22 cellular contexts compared by ENCODE assay signal in the genomic region with DNA sequence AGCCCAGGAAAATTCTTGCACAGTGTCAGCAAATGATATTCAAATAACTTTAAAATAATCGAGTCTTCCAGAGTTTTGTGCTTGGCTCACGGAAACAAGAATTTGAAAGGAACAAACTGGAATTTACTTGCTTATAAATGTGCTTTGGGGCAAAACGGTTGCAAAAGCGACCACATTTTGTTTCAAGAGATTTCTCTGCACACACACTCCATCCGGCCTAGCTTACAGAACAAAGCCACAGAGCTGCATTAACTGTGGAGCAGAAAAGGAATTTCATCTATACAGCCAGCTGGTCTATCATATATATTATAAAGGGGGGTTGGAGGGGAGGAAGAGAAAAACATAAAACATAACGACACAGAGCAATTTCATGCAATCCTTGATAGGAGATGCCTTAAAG.
"Had no signal": no experiment of that assay in that cellular context is flagged by ENCODE, and none has a peak within 500 bp of the region (broad histone marks: within the 10 kb centered on the region; RNA-seq: fewer than 3 reads in every experiment).

No MANE protein-coding gene starts in this region.

- ATAC-seq: activated T-cell treated with anti-CD3 and anti-CD28 coated beads, Interleukin-2, amount 50 U/mL, for 72 hours; left colon; lower lobe of right lung; right cardiac atrium; stimulated activated memory B cell treated with anti-CD40 and anti-IgM and Interleukin-4, amounts not matched to agents 10 μg/mL and 1 μg/mL and 100 μg/mL, for 72 hours had no signal

- FAIRE-seq: endothelial cell of umbilical vein, small intestine, TTC549 had no signal

- H3K4me1 Mint-ChIP-seq: stimulated activated memory B cell treated with anti-CD40 and anti-IgM and Interleukin-4, amounts not matched to agents 10 μg/mL and 1 μg/mL and 100 μg/mL, for 72 hours had no signal

- H3K9me3 Mint-ChIP-seq: activated T-cell treated with anti-CD3 and anti-CD28 coated beads, Interleukin-2, amount 50 U/mL, for 72 hours; stimulated activated memory B cell treated with anti-CD40 and anti-IgM and Interleukin-4, amounts not matched to agents 10 μg/mL and 1 μg/mL and 100 μg/mL, for 72 hours had no signal

- H3K9me3 ChIP-seq: esophagus muscularis mucosa, lower lobe of right lung, prostate gland, testis had no signal

- H3K4me1 ChIP-seq: esophagus muscularis mucosa, lower lobe of right lung, prostate gland, testis had no signal

- H3K36me3 ChIP-seq: cardiac muscle cell, esophagus muscularis mucosa, lower lobe of right lung, prostate gland had no signal

- H3K27me3 ChIP-seq: cardiac muscle cell, esophagus muscularis mucosa, testis had no signal

- H3K27me3 Mint-ChIP-seq: type B pancreatic cell had no signal

- H3K4me3 ChIP-seq: cardiac muscle cell, esophagus muscularis mucosa, lower lobe of right lung, prostate gland, testis had no signal

- H3K36me3 Mint-ChIP-seq: stimulated activated memory B cell treated with anti-CD40 and anti-IgM and Interleukin-4, amounts not matched to agents 10 μg/mL and 1 μg/mL and 100 μg/mL, for 72 hours; type B pancreatic cell had no signal

- H3K27ac Mint-ChIP-seq: activated T-cell treated with anti-CD3 and anti-CD28 coated beads, Interleukin-2, amount 50 U/mL, for 72 hours; nephron progenitor cell; stimulated activated memory B cell treated with anti-CD40 and anti-IgM and Interleukin-4, amounts not matched to agents 10 μg/mL and 1 μg/mL and 100 μg/mL, for 72 hours; type B pancreatic cell had no signal

- H3K4me3 Mint-ChIP-seq: activated T-cell treated with anti-CD3 and anti-CD28 coated beads, Interleukin-2, amount 50 U/mL, for 72 hours; nephron progenitor cell; stimulated activated memory B cell treated with anti-CD40 and anti-IgM and Interleukin-4, amounts not matched to agents 10 μg/mL and 1 μg/mL and 100 μg/mL, for 72 hours; type B pancreatic cell had no signal

- DNase-seq: activated CD4-positive, alpha-beta T cell treated with anti-CD3 and anti-CD28 coated beads, Interleukin-2, amount 50 U/mL, for 4 hours; activated effector memory CD4-positive, alpha-beta T cell treated with anti-CD3 and anti-CD28 coated beads, Interleukin-2, amount 50 U/mL, for 16 hours; activated naive CD4-positive, alpha-beta T cell treated with anti-CD3 and anti-CD28 coated beads, Interleukin-2, amount 50 U/mL, for 16 hours; activated T-cell treated with anti-CD3 and anti-CD28 coated beads, Interleukin-2, amount 50 U/mL, for 72 hours; dermis blood vessel endothelial cell; effector memory CD4-positive, alpha-beta T cell; hippocampal formation; islet precursor cell; left colon; lower lobe of right lung; nephron progenitor cell; right cardiac atrium; small intestine; stimulated activated CD4-positive, alpha-beta T cell treated with anti-CD3 and anti-CD28 coated beads, Interleukin-4, amount 100 ng/mL, for 24 hours; testis had no signal

- H3K27ac ChIP-seq: cardiac muscle cell, esophagus muscularis mucosa, lower lobe of right lung, prostate gland, testis had no signal
